8 cellular contexts compared by ENCODE assay signal in genomic region chr20:31740208-31740607, GRCh38. TPM values are rescaled to one million over a fixed set of nuclear protein-coding genes. Genes with fewer than 3 reads are reported as not detected.
A peak's percentile ranks its signal among the peaks of the same experiment; 100 is the strongest.
DNase-seq lines count a peak whose midpoint lies in the region; ATAC-seq and TF ChIP-seq lines count a peak whose summit lies in the region.

No MANE protein-coding gene starts in this region.

- in situ Hi-C loops in astrocyte of the spinal cord (cut with HindIII; ENCODE audit: low sequenced_read_pairs): no loop called here

- ATAC-seq in GM19395 (IDR thresholded peaks at IDR 0.05; ENCODE audit: unreplicated experiment): no peak
- ATAC-seq in T-cell (replicated peaks in 1 of 4): no peak
- no peak for ATAC-seq in HG03457 (IDR thresholded peaks at IDR 0.05; ENCODE audit: unreplicated experiment)

- H2AFZ ChIP-seq in Karpas-422 (ENCODE audit: low read length) (no peak overlapping the region), neural cell (ENCODE audit: low read depth, low read length) (no peak overlapping the region)

- H3K4me3 ChIP-seq in Karpas-422 (ENCODE audit: low read length): peak overlapping the region; percentile 79
- H3K4me3 ChIP-seq in astrocyte of the spinal cord (ENCODE audit: low read depth, low read length): peak overlapping the region; percentile 86
- H3K4me3 ChIP-seq in neural cell (ENCODE audit: low read length): peak overlapping the region; percentile 69

- no peak for TF ChIP-seq RAD21 in neural cell (conservative IDR thresholded peaks at IDR 0.05)

- H3K27me3 Mint-ChIP-seq in T-cell: no peaks in the 10 kb centered on the region

- POLR2A ChIA-PET in T-cell (lab: Charles Lee): no interaction called here

- H3K27ac Mint-ChIP-seq in T-cell: no peak overlapping the region

- DNase-seq in ELR (ENCODE audit: low read depth) (peak; percentile 87), Karpas-422 (peak; percentile 66), astrocyte of the spinal cord (ENCODE audit: low read depth, low spot score) (peak; percentile 58), T-cell (no peak), substantia nigra (lab: John Stamatoyannopoulos, UW) (no peak)

- no peak for TF ChIP-seq EP300 in neural cell (conservative IDR thresholded peaks at IDR 0.05; ENCODE audit: poor library complexity, severe bottlenecking)

- H3K4me3 Mint-ChIP-seq in T-cell: no peak overlapping the region

- no peaks in the 10 kb centered on the region for H3K27me3 ChIP-seq in Karpas-422 (ENCODE audit: low read length)
- no peaks in the 10 kb centered on the region for H3K27me3 ChIP-seq in neural cell (ENCODE audit: insufficient read depth, low read depth, low read length)

- H3K9me2 ChIP-seq in Karpas-422 (replicated peaks; ENCODE audit: insufficient read depth, low read length): no peaks in the 10 kb centered on the region
- H3K9me2 ChIP-seq in neural cell (ENCODE audit: insufficient read depth, low read length): no peaks in the 10 kb centered on the region

- H4K20me1 ChIP-seq in Karpas-422 (ENCODE audit: insufficient read depth, low read depth, low read length): no peaks in the 10 kb centered on the region
- no peaks in the 10 kb centered on the region for H4K20me1 ChIP-seq in neural cell (ENCODE audit: insufficient read depth)

- CTCF ChIA-PET in T-cell (lab: Charles Lee): interaction anchor here in 1 of 2 donors (0.6 to 2.3 kb wide), 4 partner anchors 17 to 81 kb away, joined by 3 to 10 read pairs (median 6); no protein-coding TSS in a partner anchor

- H3K36me3 Mint-ChIP-seq in T-cell: no peaks in the 10 kb centered on the region

- H3K36me3 ChIP-seq in Karpas-422 (ENCODE audit: insufficient read depth, low read length) (peaks cover 15% of the 10 kb centered on the region; the same call in 1 of the 2 replicates), neural cell (ENCODE audit: insufficient read depth, low read length) (no peaks in the 10 kb centered on the region)

- no peaks in the 10 kb centered on the region for H3F3A ChIP-seq in neural cell (ENCODE audit: insufficient read depth, low read length, poor library complexity, severe bottlenecking)

- H3K4me1 Mint-ChIP-seq in T-cell: no peaks in the 10 kb centered on the region

- TF ChIP-seq CTCF in astrocyte of the spinal cord (IDR thresholded peaks at IDR 0.05; ENCODE audit: low read depth, low read length) (no peak), neural cell (IDR thresholded peaks at IDR 0.05; ENCODE audit: poor library complexity, severe bottlenecking) (no peak)

- peaks cover 27% of the 10 kb centered on the region for H3K4me1 ChIP-seq in Karpas-422 (ENCODE audit: low read length)

- H3K9me3 Mint-ChIP-seq in T-cell: no peaks in the 10 kb centered on the region

- peak overlapping the region; percentile 78 for H3K9ac ChIP-seq in Karpas-422 (ENCODE audit: low read length)
- H3K9ac ChIP-seq in neural cell (ENCODE audit: low read length): no peak overlapping the region

- H3K27ac ChIP-seq in Karpas-422 (ENCODE audit: low read length): peak overlapping the region; percentile 74
- no peak overlapping the region for H3K27ac ChIP-seq in neural cell (ENCODE audit: low read length)
- no peak overlapping the region for H3K27ac ChIP-seq in substantia nigra (ENCODE audit: low read depth, low read length, poor library complexity, severe bottlenecking)

- H3K9me3 ChIP-seq in Karpas-422 (ENCODE audit: low read length) (no peaks in the 10 kb centered on the region), neural cell (ENCODE audit: low read length) (no peaks in the 10 kb centered on the region)

- H3K79me2 ChIP-seq in Karpas-422 (ENCODE audit: low read length) (peaks cover 60% of the 10 kb centered on the region), neural cell (replicated peaks; ENCODE audit: insufficient read depth, low read length) (peaks cover 37% of the 10 kb centered on the region)

- H3K4me2 ChIP-seq in Karpas-422 (ENCODE audit: low read depth, low read length, poor library complexity, severe bottlenecking) (peak overlapping the region; percentile 75), neural cell (ENCODE audit: low read length) (peak overlapping the region; percentile 79)

TF ChIP-seq in neural cell, 6 proteins besides CTCF, POLR2A, EP300 and RAD21:
- TF ChIP-seq SMC3 (conservative IDR thresholded peaks at IDR 0.05; ENCODE audit: poor library complexity) (no peak), TAF1 (IDR thresholded peaks at IDR 0.05; ENCODE audit: low read depth) (no peak), POLR2AphosphoS5 (IDR thresholded peaks at IDR 0.05) (no peak), MXI1 (conservative IDR thresholded peaks at IDR 0.05; ENCODE audit: poor library complexity, severe bottlenecking) (no peak), EZH2 (IDR thresholded peaks at IDR 0.05; ENCODE audit: borderline replicate concordance, insufficient read depth, low read length, poor library complexity, severe bottlenecking) (no peak)
- TF ChIP-seq, protein P1, sequence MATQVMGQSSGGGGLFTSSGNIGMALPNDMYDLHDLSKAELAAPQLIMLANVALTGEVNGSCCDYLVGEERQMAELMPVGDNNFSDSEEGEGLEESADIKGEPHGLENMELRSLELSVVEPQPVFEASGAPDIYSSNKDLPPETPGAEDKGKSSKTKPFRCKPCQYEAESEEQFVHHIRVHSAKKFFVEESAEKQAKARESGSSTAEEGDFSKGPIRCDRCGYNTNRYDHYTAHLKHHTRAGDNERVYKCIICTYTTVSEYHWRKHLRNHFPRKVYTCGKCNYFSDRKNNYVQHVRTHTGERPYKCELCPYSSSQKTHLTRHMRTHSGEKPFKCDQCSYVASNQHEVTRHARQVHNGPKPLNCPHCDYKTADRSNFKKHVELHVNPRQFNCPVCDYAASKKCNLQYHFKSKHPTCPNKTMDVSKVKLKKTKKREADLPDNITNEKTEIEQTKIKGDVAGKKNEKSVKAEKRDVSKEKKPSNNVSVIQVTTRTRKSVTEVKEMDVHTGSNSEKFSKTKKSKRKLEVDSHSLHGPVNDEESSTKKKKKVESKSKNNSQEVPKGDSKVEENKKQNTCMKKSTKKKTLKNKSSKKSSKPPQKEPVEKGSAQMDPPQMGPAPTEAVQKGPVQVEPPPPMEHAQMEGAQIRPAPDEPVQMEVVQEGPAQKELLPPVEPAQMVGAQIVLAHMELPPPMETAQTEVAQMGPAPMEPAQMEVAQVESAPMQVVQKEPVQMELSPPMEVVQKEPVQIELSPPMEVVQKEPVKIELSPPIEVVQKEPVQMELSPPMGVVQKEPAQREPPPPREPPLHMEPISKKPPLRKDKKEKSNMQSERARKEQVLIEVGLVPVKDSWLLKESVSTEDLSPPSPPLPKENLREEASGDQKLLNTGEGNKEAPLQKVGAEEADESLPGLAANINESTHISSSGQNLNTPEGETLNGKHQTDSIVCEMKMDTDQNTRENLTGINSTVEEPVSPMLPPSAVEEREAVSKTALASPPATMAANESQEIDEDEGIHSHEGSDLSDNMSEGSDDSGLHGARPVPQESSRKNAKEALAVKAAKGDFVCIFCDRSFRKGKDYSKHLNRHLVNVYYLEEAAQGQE (IDR thresholded peaks at IDR 0.05; ENCODE audit: borderline replicate concordance): no peak
TF ChIP-seq in neural cell: peak in this region for 0.

RNA-seq across cellular contexts. Expression of gene TPX2, which starts 1.1 kb away (rescaled TPM):
- total RNA-seq in Karpas-422 (2014; rRNA removed; shearing (Covaris generic); ENCODE audit: low replicate concordance): 54.0 and 55.5 TPM in 2 replicates
- 1.6 and 2.1 TPM in 2 replicates for polyA plus RNA-seq in neural cell
- 6.3 and 8.5 TPM in 2 replicates for polyA minus RNA-seq in neural cell
- total RNA-seq in T-cell: 1 to 10 TPM in 4 of 5 donors, under 1 TPM in 1; 0.99 to 3.0 (median 1.4) TPM

RNA-seq across cellular contexts. Expression of gene BCL2L1, which starts 17.5 kb away (rescaled TPM):
- 41.0 and 56.1 TPM in 2 replicates for total RNA-seq in Karpas-422 (2014; rRNA removed; shearing (Covaris generic); ENCODE audit: low replicate concordance)
- 125 and 134 TPM in 2 replicates for polyA plus RNA-seq in neural cell
- 140 and 152 TPM in 2 replicates for polyA minus RNA-seq in neural cell
- total RNA-seq in T-cell: 10 to 100 TPM; 26.6 to 33.8 (median 27.7) TPM

Comparison
In these comparisons a context has a peak if more than half of its experiments do, and no peak if none do; other contexts are left out.
1. DNase-seq: peak in ELR (single experiment), Karpas-422 (single experiment) and astrocyte of the spinal cord (single experiment); none in T-cell (0 of 34) and substantia nigra (0 of 49).
2. RNA of gene TPX2, which starts 1.1 kb away (total RNA-seq): 54.0 to 55.5 TPM in Karpas-422; 0.99 to 3.0 TPM in T-cell; every median in the first group is over 10 times any median in the second.
3. Peak in every context shown above with its lines, with median percentiles within 50 percentile points of each other: H3K4me3 ChIP-seq.